Comparison of ENCODE assay signal across 16 cellular contexts in genomic region chr14:80658733-80659132, GRCh38.
"Had no signal": no experiment of that assay in that cellular context is flagged by ENCODE, and none has a peak within 500 bp of the region (broad histone marks: within the 10 kb centered on the region; RNA-seq: fewer than 3 reads in every experiment).

No MANE protein-coding gene starts in this region.

- ATAC-seq: left cardiac atrium, lower lobe of right lung, T-helper 17 cell had no signal

- H3K27me3 Mint-ChIP-seq: activated B cell treated with CpG ODN at 0.5 μM for 24 hours; activated CD4-positive, alpha-beta T cell treated with anti-CD3 and anti-CD28 coated beads, Interleukin-2, amount 10 ng/mL, durations not matched to agents 24 days and 14 days; activated naive CD4-positive, alpha-beta T cell treated with anti-CD3 and anti-CD28 coated beads, Interleukin-2, amount 50 U/mL, for 24 hours; brain; T-helper 17 cell had no signal

- H3K4me1 ChIP-seq: lower lobe of right lung, stomach, tibial artery, vagina had no signal

- H3K9me3 Mint-ChIP-seq: activated B cell treated with CpG ODN at 0.5 μM for 24 hours, endodermal cell, nephron had no signal

- H3K36me3 ChIP-seq: lower lobe of right lung, stomach, tibial artery, vagina had no signal

- DNase-seq: activated B cell treated with CpG ODN at 0.5 μM for 24 hours; activated CD4-positive, alpha-beta T cell treated with anti-CD3 and anti-CD28 coated beads, Interleukin-2, amount 10 ng/mL, durations not matched to agents 24 days and 14 days; amniotic stem cell; cerebellar nuclear complex; dermis blood vessel endothelial cell; endodermal cell; erythroblast; left cardiac atrium; lower lobe of right lung; stomach; T-helper 17 cell; tibial artery had no signal

- H3K4me1 Mint-ChIP-seq: activated B cell treated with CpG ODN at 0.5 μM for 24 hours; activated CD4-positive, alpha-beta T cell treated with anti-CD3 and anti-CD28 coated beads, Interleukin-2, amount 10 ng/mL, durations not matched to agents 24 days and 14 days; activated naive CD4-positive, alpha-beta T cell treated with anti-CD3 and anti-CD28 coated beads, Interleukin-2, amount 50 U/mL, for 24 hours; nephron; T-helper 17 cell had no signal

- H3K27ac Mint-ChIP-seq: activated B cell treated with CpG ODN at 0.5 μM for 24 hours; activated CD4-positive, alpha-beta T cell treated with anti-CD3 and anti-CD28 coated beads, Interleukin-2, amount 10 ng/mL, durations not matched to agents 24 days and 14 days; activated naive CD4-positive, alpha-beta T cell treated with anti-CD3 and anti-CD28 coated beads, Interleukin-2, amount 50 U/mL, for 24 hours; endodermal cell; nephron; T-helper 17 cell had no signal

- H3K27ac ChIP-seq: lower lobe of right lung, stomach, tibial artery, vagina had no signal

- H3K4me3 ChIP-seq: lower lobe of right lung, stomach, tibial artery, vagina had no signal

- H3K9me3 ChIP-seq: lower lobe of right lung, stomach, tibial artery, vagina had no signal

- H3K4me3 Mint-ChIP-seq: activated B cell treated with CpG ODN at 0.5 μM for 24 hours; activated CD4-positive, alpha-beta T cell treated with anti-CD3 and anti-CD28 coated beads, Interleukin-2, amount 10 ng/mL, durations not matched to agents 24 days and 14 days; activated naive CD4-positive, alpha-beta T cell treated with anti-CD3 and anti-CD28 coated beads, Interleukin-2, amount 50 U/mL, for 24 hours; brain; endodermal cell; nephron; T-helper 17 cell had no signal

- H3K27me3 ChIP-seq: stomach, tibial artery, vagina had no signal
